In genomic region chr15:50685976-50686467, GRCh38 we compare ENCODE assay signal across 9 cellular contexts. TPM values are rescaled to one million over a fixed set of nuclear protein-coding genes. Genes with fewer than 3 reads are reported as not detected.
DNase-seq lines count a peak whose midpoint lies in the region; ATAC-seq, FAIRE-seq and TF ChIP-seq lines count a peak whose summit lies in the region.
"Had no signal": no experiment of that assay in that cellular context is flagged by ENCODE, and none has a peak within 500 bp of the region (broad histone marks: within the 10 kb centered on the region; RNA-seq: fewer than 3 reads in every experiment).

No MANE protein-coding gene starts in this region.

- peak overlapping the region; percentile 87 to 98 (median 95) for H3K27ac ChIP-seq in BLaER1 treated with 17β-estradiol and CSF1 and Interleukin-3, amounts not matched to agents 10 nM and 100 nM
- peak overlapping the region; percentile 87 for H3K27ac ChIP-seq in neural progenitor cell
- H3K27ac ChIP-seq in suprapubic skin, result peak overlapping the region; percentile 96

- DNase-seq in GM19239 (ENCODE audit: insufficient read length, low spot score) (peak; percentile 40), OCI-M2 (lab: John Stamatoyannopoulos, UW; ENCODE audit: unreplicated experiment) (peak; percentile 30), fibroblast of pulmonary artery (ENCODE audit: low read depth) (peak; percentile 49), neural progenitor cell (ENCODE audit: low spot score) (peak; percentile 83), suprapubic skin (ENCODE audit: low spot score in 2 of 2) (peak in 1 of 2 donors; percentile 78)
- DNase-seq in activated T-helper 2 cell treated with anti-CD3 and anti-CD28 coated beads, Interferon-gamma antibody, Interleukin-2, Interleukin-4, amounts not matched to agents 10 μg/mL and 5 μg/mL and 100 μg/mL, durations not matched to agents 14 hours and 24 hours and 36 hours (ENCODE audit: low spot score), result peak; percentile 55

- H3K9me3 Mint-ChIP-seq in activated T-helper 2 cell treated with anti-CD3 and anti-CD28 coated beads, Interferon-gamma antibody, Interleukin-2, Interleukin-4, amounts not matched to agents 10 μg/mL and 5 μg/mL and 100 μg/mL, durations not matched to agents 14 hours and 24 hours and 36 hours, result no peaks in the 10 kb centered on the region
- H3K9me3 Mint-ChIP-seq in neural progenitor cell, result no peaks in the 10 kb centered on the region

- peaks cover 24 to 43% (median 40%) of the 10 kb centered on the region in 11 experiments; a peak in 21 of 22 replicates for H3K36me3 ChIP-seq in BLaER1 treated with 17β-estradiol and CSF1 and Interleukin-3, amounts not matched to agents 10 nM and 100 nM
- H3K36me3 ChIP-seq in neural progenitor cell (peaks cover 5% of the 10 kb centered on the region), suprapubic skin (no peaks in the 10 kb centered on the region)

- peak overlapping the region; percentile 99 for H3K4me3 Mint-ChIP-seq in activated T-helper 2 cell treated with anti-CD3 and anti-CD28 coated beads, Interferon-gamma antibody, Interleukin-2, Interleukin-4, amounts not matched to agents 10 μg/mL and 5 μg/mL and 100 μg/mL, durations not matched to agents 14 hours and 24 hours and 36 hours (ENCODE audit: low read depth)
- H3K4me3 Mint-ChIP-seq in neural progenitor cell, result peak overlapping the region; percentile 99

- peaks cover 46% of the 10 kb centered on the region for H3K36me3 Mint-ChIP-seq in activated T-helper 2 cell treated with anti-CD3 and anti-CD28 coated beads, Interferon-gamma antibody, Interleukin-2, Interleukin-4, amounts not matched to agents 10 μg/mL and 5 μg/mL and 100 μg/mL, durations not matched to agents 14 hours and 24 hours and 36 hours (ENCODE audit: low read depth)
- H3K36me3 Mint-ChIP-seq in neural progenitor cell, result peaks cover 9% of the 10 kb centered on the region

- peak overlapping the region; percentile 98 for H3K27ac Mint-ChIP-seq in activated T-helper 2 cell treated with anti-CD3 and anti-CD28 coated beads, Interferon-gamma antibody, Interleukin-2, Interleukin-4, amounts not matched to agents 10 μg/mL and 5 μg/mL and 100 μg/mL, durations not matched to agents 14 hours and 24 hours and 36 hours
- peak overlapping the region; percentile 95 for H3K27ac Mint-ChIP-seq in neural progenitor cell

- no peaks in the 10 kb centered on the region for H3K27me3 ChIP-seq in BLaER1 treated with 17β-estradiol and CSF1 and Interleukin-3, amounts not matched to agents 10 nM and 100 nM
- H3K27me3 ChIP-seq in neural progenitor cell (no peaks in the 10 kb centered on the region), suprapubic skin (no peaks in the 10 kb centered on the region)

- under 1% methylated on average over 9 of the region's 30 CpGs for WGBS in suprapubic skin

- H4K20me1 ChIP-seq in BLaER1 treated with 17β-estradiol and CSF1 and Interleukin-3, amounts not matched to agents 10 nM and 100 nM, result peaks cover 48 to 52% (median 51%) of the 10 kb centered on the region in 11 experiments; a peak in 21 of 22 replicates
- peaks cover 41% of the 10 kb centered on the region for H4K20me1 ChIP-seq in neural progenitor cell (ENCODE audit: low read depth)

- no peaks in the 10 kb centered on the region for H3K27me3 Mint-ChIP-seq in activated T-helper 2 cell treated with anti-CD3 and anti-CD28 coated beads, Interferon-gamma antibody, Interleukin-2, Interleukin-4, amounts not matched to agents 10 μg/mL and 5 μg/mL and 100 μg/mL, durations not matched to agents 14 hours and 24 hours and 36 hours (ENCODE audit: low read depth)
- H3K27me3 Mint-ChIP-seq in neural progenitor cell (ENCODE audit: insufficient read depth, low read depth), result peaks cover 3% of the 10 kb centered on the region

- no peak for TF ChIP-seq POLR2A in suprapubic skin (IDR thresholded peaks at IDR 0.05)

- H2AFZ ChIP-seq in neural progenitor cell (replicated peaks), result peak overlapping the region; percentile 96

- intact Hi-C loops in activated T-helper 2 cell treated with anti-CD3 and anti-CD28 coated beads, Interferon-gamma antibody, Interleukin-2, Interleukin-4, amounts not matched to agents 10 μg/mL and 5 μg/mL and 100 μg/mL, durations not matched to agents 14 hours and 24 hours and 36 hours (cut with micrococcal nuclease), result loop anchor here (1.0 to 2.0 kb wide), 3 partner anchors 79 to 221 kb away; partner anchors contain the start of gene SPPL2A

- H3K4me1 ChIP-seq in BLaER1 treated with 17β-estradiol and CSF1 and Interleukin-3, amounts not matched to agents 10 nM and 100 nM, result peaks cover 33 to 63% (median 43%) of the 10 kb centered on the region in 10 experiments
- H3K4me1 ChIP-seq in neural progenitor cell, result peaks cover 16% of the 10 kb centered on the region
- peaks cover 51% of the 10 kb centered on the region for H3K4me1 ChIP-seq in suprapubic skin

- H3K4me1 Mint-ChIP-seq in activated T-helper 2 cell treated with anti-CD3 and anti-CD28 coated beads, Interferon-gamma antibody, Interleukin-2, Interleukin-4, amounts not matched to agents 10 μg/mL and 5 μg/mL and 100 μg/mL, durations not matched to agents 14 hours and 24 hours and 36 hours (ENCODE audit: low read depth), result peaks cover 43% of the 10 kb centered on the region
- peaks cover 26% of the 10 kb centered on the region for H3K4me1 Mint-ChIP-seq in neural progenitor cell

- TF ChIP-seq EP300 in suprapubic skin (IDR thresholded peaks at IDR 0.05), result no peak

- H3K9me3 ChIP-seq in BLaER1 treated with 17β-estradiol and CSF1 and Interleukin-3, amounts not matched to agents 10 nM and 100 nM (replicated peaks in 1 of 11), result no peaks in the 10 kb centered on the region
- H3K9me3 ChIP-seq in neural progenitor cell (ENCODE audit: low read depth) (no peaks in the 10 kb centered on the region), suprapubic skin (no peaks in the 10 kb centered on the region)

- TF ChIP-seq CTCF in fibroblast of pulmonary artery (IDR thresholded peaks at IDR 0.05; ENCODE audit: low read length, missing control alignments) (no peak), neural progenitor cell (IDR thresholded peaks at IDR 0.05) (no peak), suprapubic skin (IDR thresholded peaks at IDR 0.05) (no peak)

- H3K4me2 ChIP-seq in BLaER1 treated with 17β-estradiol and CSF1 and Interleukin-3, amounts not matched to agents 10 nM and 100 nM, result peak overlapping the region; percentile 87 to 97 (median 91)
- peak overlapping the region; percentile 91 for H3K4me2 ChIP-seq in neural progenitor cell

- peak overlapping the region; percentile 85 to 98 (median 93) for H3K4me3 ChIP-seq in BLaER1 treated with 17β-estradiol and CSF1 and Interleukin-3, amounts not matched to agents 10 nM and 100 nM
- H3K4me3 ChIP-seq in fibroblast of pulmonary artery (replicated peaks; ENCODE audit: low read depth, low read length) (peak overlapping the region; percentile 98), neural progenitor cell (peak overlapping the region; percentile 78), suprapubic skin (peak overlapping the region; percentile 83)

- H3F3A ChIP-seq in neural progenitor cell (ENCODE audit: low read depth), result peaks cover 21% of the 10 kb centered on the region

- H3K79me2 ChIP-seq in neural progenitor cell (ENCODE audit: low read depth), result peaks cover 54% of the 10 kb centered on the region

- peak overlapping the region; percentile 91 to 98 (median 95) for H3K9ac ChIP-seq in BLaER1 treated with 17β-estradiol and CSF1 and Interleukin-3, amounts not matched to agents 10 nM and 100 nM
- H3K9ac ChIP-seq in neural progenitor cell, result peak overlapping the region; percentile 39

- no peak for FAIRE-seq in GM19239 (lab: Jason Lieb, UNC)
- FAIRE-seq: TTC549 had no signal

- ATAC-seq in HG03354 (IDR thresholded peaks at IDR 0.05; ENCODE audit: poor library complexity, severe bottlenecking, unreplicated experiment), result peak; percentile 57

RNA-seq across cellular contexts. Expression of gene TRPM7, which starts 0.6 kb away (rescaled TPM):
- 42.3 and 43.1 TPM in 2 replicates for total RNA-seq in activated T-helper 2 cell treated with anti-CD3 and anti-CD28 coated beads, Interferon-gamma antibody, Interleukin-2, Interleukin-4, amounts not matched to agents 10 μg/mL and 5 μg/mL and 100 μg/mL, durations not matched to agents 14 hours and 24 hours and 36 hours
- 37.9 and 62.3 TPM in 2 replicates for total RNA-seq in neural progenitor cell (ENCODE audit: low replicate concordance)
- 10 to 100 TPM; 30.8 to 72.0 (median 35.5) TPM for total RNA-seq in suprapubic skin
